Comparison of ENCODE assay signal across 29 cellular contexts in the genomic region with DNA sequence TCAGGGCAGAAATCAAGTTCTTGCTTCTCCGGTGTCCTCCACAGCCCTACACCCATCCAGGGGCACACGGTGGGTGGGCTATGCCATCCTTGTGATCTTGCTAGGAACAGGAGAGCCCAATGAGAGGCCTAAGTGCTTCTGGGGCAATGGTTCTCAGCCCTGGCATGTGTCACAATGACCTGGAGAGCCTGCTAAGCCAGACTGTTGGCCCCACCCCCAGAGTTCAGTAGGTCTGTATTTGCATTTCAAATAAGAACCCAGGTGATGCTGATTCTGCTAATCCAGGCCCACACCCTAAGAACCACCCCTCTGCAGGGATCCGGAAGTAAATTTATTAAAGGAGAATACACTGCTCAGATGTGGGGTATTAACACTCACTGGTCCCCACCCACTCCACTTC. TPM values are rescaled to one million over a fixed set of nuclear protein-coding genes. Genes with fewer than 3 reads are reported as not detected.
A peak's percentile ranks its signal among the peaks of the same experiment; 100 is the strongest.
DNase-seq lines count a peak whose midpoint lies in the region; ATAC-seq, FAIRE-seq and TF ChIP-seq lines count a peak whose summit lies in the region.
"Had no signal": no experiment of that assay in that cellular context is flagged by ENCODE, and none has a peak within 500 bp of the region (broad histone marks: within the 10 kb centered on the region; RNA-seq: fewer than 3 reads in every experiment).

No MANE protein-coding gene starts in this region.

- TF ChIP-seq RAD21 in H1 (IDR thresholded peaks at IDR 0.05 in 1 of 2, conservative IDR thresholded peaks at IDR 0.05 in 1 of 2; ENCODE audit: low read depth in 2 of 2, low read length in 2 of 2), result no peak

- H3K27me3 ChIP-seq in H1 (replicated peaks in 1 of 4; ENCODE audit: control insufficient read depth in 3 of 4, extremely low read depth in 1 of 4, insufficient read depth in 3 of 4, low read length in 3 of 4) (no peaks in the 10 kb centered on the region), mesendoderm (ENCODE audit: insufficient read depth, low read length, poor library complexity) (no peaks in the 10 kb centered on the region)
- H3K27me3 ChIP-seq: right atrium auricular region had no signal

- FAIRE-seq in H1 (lab: Jason Lieb, UNC), result no peak
- FAIRE-seq: A204.1, endometrium, HTR-8/SVneo had no signal

- peak overlapping the region; percentile 4; the same call in 1 of the 2 replicates for H2BK20ac ChIP-seq in H1 (ENCODE audit: low read length)

- no peaks in the 10 kb centered on the region for H4K20me1 ChIP-seq in H1 (replicated peaks in 1 of 2; ENCODE audit: control insufficient read depth in 1 of 2, insufficient read depth in 2 of 2, low read length in 2 of 2)

- H3K79me2 ChIP-seq in H1 (ENCODE audit: control insufficient read depth in 1 of 2, insufficient read depth in 2 of 2, low read length in 2 of 2), result no peaks in the 10 kb centered on the region
- no peaks in the 10 kb centered on the region for H3K79me2 ChIP-seq in mesendoderm (ENCODE audit: control insufficient read depth, insufficient read depth, low read length)
- H3K79me2 ChIP-seq: parathyroid adenoma had no signal

- H4K5ac ChIP-seq in H1 (ENCODE audit: insufficient read length, low read depth, low read length), result no peak overlapping the region
- H4K5ac ChIP-seq in mesendoderm (ENCODE audit: low read length), result no peak overlapping the region

- H2BK5ac ChIP-seq in H1 (ENCODE audit: low read depth, low read length) (peak overlapping the region; percentile 73; the same call in 1 of the 2 replicates), mesendoderm (ENCODE audit: low read length) (peak overlapping the region; percentile 10)

- H3K79me1 ChIP-seq in H1 (ENCODE audit: low read depth, low read length) (no peaks in the 10 kb centered on the region), mesendoderm (ENCODE audit: low read length) (no peaks in the 10 kb centered on the region)

- H3K9ac ChIP-seq in H1 (replicated peaks in 1 of 4; ENCODE audit: extremely low read depth in 1 of 4, low read depth in 3 of 4, low read length in 3 of 4), result no peak overlapping the region
- no peak overlapping the region for H3K9ac ChIP-seq in mesendoderm (ENCODE audit: low read length)
- H3K9ac ChIP-seq: KMS-11, parathyroid adenoma had no signal

- peak; percentile 16 for DNase-seq in NCI-H2029 treated with DMSO at 0.1 percent for 48 hours (lab: John Stamatoyannopoulos, UW)
- DNase-seq in NCI-H2029 (lab: John Stamatoyannopoulos, UW), result no peak
- DNase-seq in NCI-H2196 treated with DMSO at 0.1 percent for 48 hours (lab: John Stamatoyannopoulos, UW; ENCODE audit: unreplicated experiment), result peak; percentile 61
- no peak for DNase-seq in H1 (ENCODE audit: low read depth in 1 of 2, low spot score in 2 of 2)
- no peak for DNase-seq in mesendoderm
- no peak for DNase-seq in activated CD4-positive, alpha-beta T cell treated with anti-CD3 and anti-CD28 coated beads for 4 hours
- no peak for DNase-seq in NCI-H748 (lab: John Stamatoyannopoulos, UW; ENCODE audit: unreplicated experiment)
- DNase-seq: activated gamma-delta T cell treated with Interleukin-2 at 50 U/mL for 16 hours; activated T-cell treated with anti-CD3 and anti-CD28 coated beads, Interleukin-2, amount 50 U/mL, for 4 hours; AML-193; CD8-positive, alpha-beta T cell; dermis blood vessel endothelial cell; DMS 273 treated with DMSO at 0.1 percent for 48 hours; GF-D8; kidney glomerular epithelial cell; NCI-H1417 treated with DMSO at 0.1 percent for 48 hours; stimulated activated CD4-positive, alpha-beta T cell treated with anti-CD3 and anti-CD28 coated beads, Interleukin-2, amount 100 ng/mL, for 24 hours; T-helper 17 cell; trophoblast cell had no signal

- H3K4me2 ChIP-seq in H1 (ENCODE audit: insufficient read depth in 1 of 2, low read depth in 2 of 2, low read length in 2 of 2) (peak overlapping the region; percentile 27 to 49; a peak in 3 of 4 replicates), mesendoderm (ENCODE audit: low read length) (no peak overlapping the region)
- H3K4me2 ChIP-seq: KMS-11 had no signal

- ATAC-seq in GM18909 (IDR thresholded peaks at IDR 0.05; ENCODE audit: poor library complexity, unreplicated experiment), result no peak
- ATAC-seq: activated T-cell treated with anti-CD3 and anti-CD28 coated beads, Interleukin-2, amount 50 U/mL, for 4 hours; CD8-positive, alpha-beta T cell; SK-N-SH treated with all-trans-retinoic acid at 6 μM for 48 hours; T-helper 17 cell had no signal

- H4K8ac ChIP-seq in H1 (ENCODE audit: extremely low read depth, insufficient read depth, low read length) (no peak overlapping the region), mesendoderm (ENCODE audit: low read depth, low read length) (no peak overlapping the region)

- TF ChIP-seq EP300 in H1 (IDR thresholded peaks at IDR 0.05; ENCODE audit: borderline replicate concordance in 1 of 2, low read depth in 2 of 2, low read length in 2 of 2), result no peak

- H2BK12ac ChIP-seq in H1 (ENCODE audit: low read depth, low read length), result peak overlapping the region; percentile 84; the same call in 1 of the 2 replicates

- POLR2A ChIA-PET in H1 (lab: Charles Lee; ENCODE audit: partially characterized antibody), result no interaction called here

- TF ChIP-seq POLR2A in H1 (IDR thresholded peaks at IDR 0.05; ENCODE audit: control extremely low read depth in 1 of 2, low read depth in 2 of 2, low read length in 2 of 2), result no peak

- 0 out of 2 replicates have a peak overlapping the region, but pooled peaks have one; percentile 17 for H2AK5ac ChIP-seq in H1 (ENCODE audit: low read depth, low read length)
- no peak overlapping the region for H2AK5ac ChIP-seq in mesendoderm (ENCODE audit: low read length)

- H3K27ac ChIP-seq in H1 (ENCODE audit: low read depth, low read length) (0 out of 2 replicates have a peak overlapping the region, but pooled peaks have one; percentile 17), mesendoderm (ENCODE audit: low read depth, low read length) (no peak overlapping the region)
- H3K27ac ChIP-seq: KMS-11, parathyroid adenoma, right atrium auricular region, RWPE1 had no signal

- CTCF ChIA-PET in H1 (lab: Charles Lee; ENCODE audit: partially characterized antibody), result interaction anchor here (0.6 to 1.3 kb wide), 6 partner anchors 14 to 650 kb away, joined by 3 read pairs; no protein-coding TSS in a partner anchor

- H3K9me3 ChIP-seq in H1 (ENCODE audit: insufficient read depth in 2 of 2, low read depth in 1 of 2, low read length in 1 of 2), result no peaks in the 10 kb centered on the region

- H3K56ac ChIP-seq in H1 (replicated peaks; ENCODE audit: insufficient read length, low read depth, low read length) (no peak overlapping the region), mesendoderm (ENCODE audit: low read length) (no peak overlapping the region)

- H3K4ac ChIP-seq in H1 (replicated peaks; ENCODE audit: insufficient read length, low read depth, low read length) (peak overlapping the region; percentile 72), mesendoderm (ENCODE audit: low read depth, low read length) (no peak overlapping the region)

- no peaks in the 10 kb centered on the region for H3K36me3 ChIP-seq in H1 (ENCODE audit: control insufficient read depth in 2 of 4, insufficient read depth in 4 of 4, low read length in 3 of 4)
- H3K36me3 ChIP-seq in mesendoderm (ENCODE audit: control insufficient read depth, insufficient read depth, low read length), result no peaks in the 10 kb centered on the region
- H3K36me3 ChIP-seq: right atrium auricular region had no signal

- H2BK15ac ChIP-seq in H1 (ENCODE audit: low read length) (no peak overlapping the region), mesendoderm (replicated peaks; ENCODE audit: low read depth) (no peak overlapping the region)

- peaks cover 10 to 35% (median 29%) of the 10 kb centered on the region in 4 experiments for H3K4me1 ChIP-seq in H1 (replicated peaks in 1 of 4; ENCODE audit: control insufficient read depth in 3 of 4, insufficient read depth in 4 of 4, low read length in 3 of 4)
- H3K4me1 ChIP-seq in mesendoderm (ENCODE audit: control insufficient read depth, low read depth, low read length), result peaks cover 7% of the 10 kb centered on the region
- H3K4me1 ChIP-seq: parathyroid adenoma had no signal

- H3K18ac ChIP-seq in H1 (ENCODE audit: extremely low read depth, low read length) (peak overlapping the region; percentile 76; the same call in 1 of the 2 replicates), mesendoderm (ENCODE audit: low read length) (no peak overlapping the region)

- peak overlapping the region; percentile 45 for H4K91ac ChIP-seq in H1 (replicated peaks; ENCODE audit: insufficient read length, low read length)

- no peaks in the 10 kb centered on the region; the same call in 1 of the 2 replicates for H3K23me2 ChIP-seq in H1 (ENCODE audit: low read depth, low read length)

- H3K4me3 ChIP-seq in H1 (ENCODE audit: extremely low read depth in 1 of 4, insufficient read depth in 2 of 4, low read depth in 3 of 4, low read length in 4 of 4) (no peak overlapping the region; a peak in 2 of 8 replicates), mesendoderm (ENCODE audit: low read length) (no peak overlapping the region)
- H3K4me3 ChIP-seq: lung, right atrium auricular region had no signal

- no peak overlapping the region for H3K23ac ChIP-seq in H1 (ENCODE audit: insufficient read length)
- no peak overlapping the region for H3K23ac ChIP-seq in mesendoderm (ENCODE audit: low read length)

- 54% methylated on average over 3 of the region's 3 CpGs; no CpG with 5 or more reads in 1 of the 2 experiments for WGBS in H1 (ENCODE audit: extremely low coverage in 1 of 2, insufficient coverage in 1 of 2, insufficient read length in 1 of 2, insufficient replicate concordance in 2 of 2, low coverage in 1 of 2, low lambda C conversion rate in 2 of 2, missing lambda C conversion rate in 1 of 2), 2 experiments
- WGBS in mesendoderm (ENCODE audit: extremely low coverage, insufficient coverage, low lambda C conversion rate), result no CpG with 5 or more reads among the region's 3 CpGs

- H3K14ac ChIP-seq in H1 (ENCODE audit: insufficient read length), result no peak overlapping the region

- H2BK120ac ChIP-seq in H1 (replicated peaks; ENCODE audit: low read depth, low read length), result peak overlapping the region; percentile 50
- no peak overlapping the region for H2BK120ac ChIP-seq in mesendoderm (ENCODE audit: low read depth, low read length)

- no peak overlapping the region for H2AFZ ChIP-seq in H1 (ENCODE audit: low read length)
- H2AFZ ChIP-seq: parathyroid adenoma had no signal

- no peak for TF ChIP-seq CTCF in H1 (IDR thresholded peaks at IDR 0.05; ENCODE audit: control extremely low read depth in 1 of 3, insufficient read depth in 1 of 3, low read depth in 1 of 3, low read length in 3 of 3)

RNA-seq across cellular contexts. Expression of a gene that starts 57.9 kb away (rescaled TPM):
- total RNA-seq in H1 (2021; fragmentation: NEBNext Ultra II Directional; extraction: Animal tissue kit (Norgen Biotek cat#: 25700)), result 6.5 and 6.9 TPM in 2 replicates
- 12.7 and 15.7 TPM in 2 replicates for polyA plus RNA-seq in H1 (2011; rRNA removed)
- polyA plus RNA-seq in H1 (2011; cell fraction: cytosol; rRNA removed), result 11.1 TPM
- 48.2 TPM for polyA plus RNA-seq in H1 (2011; cell fraction: nucleus; rRNA removed)
- polyA plus RNA-seq in H1 (2012, experiment 1 of 2), result 3.4 to 4.6 TPM (median 4.3 TPM) in 4 replicates
- 0.09 TPM for polyA plus RNA-seq in H1 (2012, experiment 2 of 2)
- polyA plus RNA-seq in H1 (2013, experiment 1 of 2), result 3.1 TPM
- polyA plus RNA-seq in H1 (2013, experiment 2 of 2), result 3.4 TPM
- 52.5 and 85.4 TPM in 2 replicates for polyA minus RNA-seq in H1 (2011; rRNA and poly(A)+ RNA removed)
- 34.4 TPM for polyA minus RNA-seq in H1 (2011; cell fraction: cytosol; rRNA and poly(A)+ RNA removed)
- polyA minus RNA-seq in H1 (2011; cell fraction: nucleus; rRNA and poly(A)+ RNA removed), result 90.0 TPM
- polyA plus RNA-seq in mesendoderm (2013, experiment 1 of 2), result 1.6 TPM
- 1.8 TPM for polyA plus RNA-seq in mesendoderm (2013, experiment 2 of 2)

Comparison
In these comparisons a context has a peak if more than half of its experiments do, and no peak if none do; other contexts are left out.
1. DNase-seq: peak in NCI-H2029 treated with DMSO at 0.1 percent for 48 hours (single experiment) and NCI-H2196 treated with DMSO at 0.1 percent for 48 hours (single experiment); none in NCI-H2029 (single experiment), H1 (0 of 2), mesendoderm (single experiment), activated CD4-positive, alpha-beta T cell treated with anti-CD3 and anti-CD28 coated beads for 4 hours (0 of 2) and NCI-H748 (single experiment).